8 cellular contexts compared by ENCODE assay signal in the genomic region with DNA sequence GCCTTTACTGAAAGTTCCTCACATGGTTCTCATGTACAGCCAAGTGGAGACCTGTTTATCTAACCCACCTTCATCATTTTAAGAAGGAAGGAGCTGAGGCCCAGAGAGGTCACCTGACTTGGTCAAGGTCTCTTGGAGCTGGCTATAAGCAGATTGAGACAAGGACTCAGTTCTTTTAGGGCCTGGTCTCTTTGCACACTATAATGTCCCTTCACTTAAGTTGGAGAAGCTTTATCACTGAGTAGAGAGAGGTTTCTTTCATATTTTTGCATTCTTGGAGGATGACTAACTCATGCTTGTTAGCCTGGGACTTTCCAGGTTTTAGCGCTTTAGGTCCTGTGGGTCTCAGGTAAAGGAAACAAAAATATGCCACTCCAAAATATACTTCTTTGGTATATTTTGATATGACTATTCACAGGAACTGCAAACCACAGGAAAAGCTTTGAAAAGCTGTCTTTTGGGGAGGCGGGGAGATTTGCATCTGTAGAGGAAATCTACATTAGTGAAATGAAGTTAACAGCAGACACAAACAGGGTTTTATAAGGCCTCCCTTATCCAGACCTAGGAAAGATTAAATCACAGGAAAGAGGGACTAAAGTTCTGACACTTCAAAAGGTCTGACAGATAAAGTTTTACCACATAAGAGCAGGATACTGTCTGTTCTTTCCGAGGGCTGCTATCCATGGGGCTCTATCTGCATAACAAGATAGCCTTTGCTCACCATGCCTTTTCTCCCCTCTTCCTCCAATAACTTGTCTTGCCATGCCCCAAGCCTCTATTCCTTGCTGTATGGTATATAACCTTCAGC.
DNase-seq lines count a peak whose midpoint lies in the region; FAIRE-seq and TF ChIP-seq lines count a peak whose summit lies in the region.

No MANE protein-coding gene starts in this region.

- peak overlapping the region; percentile 12; the same call in 1 of the 2 replicates for H3K27ac ChIP-seq in DOHH2 (ENCODE audit: low read depth, low read length)

- H3K36me3 ChIP-seq in DOHH2 (ENCODE audit: control insufficient read depth, low read length), result no peaks in the 10 kb centered on the region

- no peaks in the 10 kb centered on the region for H3F3A ChIP-seq in DOHH2 (ENCODE audit: control insufficient read depth, insufficient read depth)

- H3K4me1 ChIP-seq in DOHH2 (ENCODE audit: control insufficient read depth, low read length), result peaks cover 28% of the 10 kb centered on the region

- no peaks in the 10 kb centered on the region for H3K27me3 ChIP-seq in DOHH2 (ENCODE audit: control insufficient read depth, low read length)

- TF ChIP-seq POLR2A in H54 (IDR thresholded peaks at IDR 0.05; ENCODE audit: low read depth, low read length), result no peak

- in situ Hi-C loops in SK-MEL-5 (cut with HindIII; ENCODE audit: low pct_unique_long_range_greater_than_20kb, low sequenced_read_pairs), result no loop called here

- no peaks in the 10 kb centered on the region for H3K79me2 ChIP-seq in DOHH2 (ENCODE audit: control insufficient read depth, low read length)

- H3K9me2 ChIP-seq in DOHH2 (replicated peaks; ENCODE audit: control insufficient read depth, low read length), result no peaks in the 10 kb centered on the region

- H3K9me3 ChIP-seq in DOHH2 (ENCODE audit: control insufficient read depth, insufficient read depth, low read length), result no peaks in the 10 kb centered on the region

- peak; percentile 7 for DNase-seq in H54 (ENCODE audit: insufficient read length, low spot score)
- peak; percentile 28 for DNase-seq in SK-MEL-5 (ENCODE audit: low read depth, low spot score)
- DNase-seq in cardiac fibroblast (ENCODE audit: low read depth in 2 of 2), result peak; percentile 29 to 69
- peak; percentile 10 to 44 for DNase-seq in stimulated activated CD8-positive, alpha-beta memory T cell treated with anti-CD3 and anti-CD28 coated beads, Interleukin-7, amount 100 ng/mL, for 48 hours (ENCODE audit: extremely low read depth in 1 of 2, low read depth in 1 of 2)
- no peak for DNase-seq in C1 segment of cervical spinal cord (lab: John Stamatoyannopoulos, UW)
- no peak for DNase-seq in GM19238 (ENCODE audit: insufficient read length, low spot score)
- DNase-seq in GDM1 (lab: John Stamatoyannopoulos, UW), result no peak

- TF ChIP-seq CTCF in DOHH2 (IDR thresholded peaks at IDR 0.05; ENCODE audit: low read depth, low read length, poor library complexity, severe bottlenecking) (no peak), cardiac fibroblast (IDR thresholded peaks at IDR 0.05; ENCODE audit: low read depth, low read length) (no peak)

- peak; percentile 20 for FAIRE-seq in H54 (lab: Jason Lieb, UNC)

- peak overlapping the region; percentile 48 for H3K4me2 ChIP-seq in DOHH2 (ENCODE audit: low read length)

- H4K20me1 ChIP-seq in DOHH2 (ENCODE audit: control insufficient read depth, insufficient read depth, low read depth, low read length), result no peaks in the 10 kb centered on the region

- H3K4me3 ChIP-seq in DOHH2 (ENCODE audit: low read length) (peak overlapping the region; percentile 9), cardiac fibroblast (replicated peaks in 1 of 2; ENCODE audit: low read depth in 2 of 2, low read length in 2 of 2) (no peak overlapping the region)

Comparison
In these comparisons a context has a peak if more than half of its experiments do, and no peak if none do; other contexts are left out.
1. DNase-seq: peak in H54 (single experiment), SK-MEL-5 (single experiment), cardiac fibroblast (2 of 2) and stimulated activated CD8-positive, alpha-beta memory T cell treated with anti-CD3 and anti-CD28 coated beads, Interleukin-7, amount 100 ng/mL, for 48 hours (2 of 2); none in C1 segment of cervical spinal cord (0 of 14), GM19238 (single experiment) and GDM1 (single experiment).